11 cellular contexts compared by ENCODE assay signal in genomic region chr4:128355301-128355700, GRCh38.
DNase-seq lines count a peak whose midpoint lies in the region; ATAC-seq and TF ChIP-seq lines count a peak whose summit lies in the region.
"Had no signal": no experiment of that assay in that cellular context is flagged by ENCODE, and none has a peak within 500 bp of the region (broad histone marks: within the 10 kb centered on the region; RNA-seq: fewer than 3 reads in every experiment).

No MANE protein-coding gene starts in this region.

- TF ChIP-seq CTCF in H9 (conservative IDR thresholded peaks at IDR 0.05) (no peak), Panc1 (IDR thresholded peaks at IDR 0.05) (no peak)

- H3K4ac ChIP-seq in H9 (ENCODE audit: low read depth, low read length): no peak overlapping the region

- peak overlapping the region; percentile 68 for H4K5ac ChIP-seq in H9 (ENCODE audit: insufficient read length, low read depth, low read length)

- H4K20me1 ChIP-seq in H9 (ENCODE audit: control insufficient read depth, insufficient read depth, insufficient read length): no peaks in the 10 kb centered on the region

- peak overlapping the region in 1 of 3 experiments; percentile 67; a peak in 1 of 7 replicates for H3K27ac Mint-ChIP-seq in H9
- no peak overlapping the region for H3K27ac Mint-ChIP-seq in activated T-helper 1 cell treated with anti-CD3 and anti-CD28 coated beads, Interleukin-12 subunit alpha, Interleukin-12 subunit beta, Interleukin-2, Interleukin-4 antibody, amounts not matched to agents 30 ng/mL and 10 ng/mL and 1 ng/mL, durations not matched to agents 14 hours and 24 hours and 36 hours

- H3K9ac ChIP-seq in H9 (ENCODE audit: extremely low read depth, insufficient read length, low read length): no peak overlapping the region

- peaks cover 2 to 9% (median 4%) of the 10 kb centered on the region in 3 experiments; a peak in 5 of 7 replicates for H3K36me3 Mint-ChIP-seq in H9 (ENCODE audit: insufficient read depth in 1 of 3, low read depth in 3 of 3)
- H3K36me3 Mint-ChIP-seq in activated T-helper 1 cell treated with anti-CD3 and anti-CD28 coated beads, Interleukin-12 subunit alpha, Interleukin-12 subunit beta, Interleukin-2, Interleukin-4 antibody, amounts not matched to agents 30 ng/mL and 10 ng/mL and 1 ng/mL, durations not matched to agents 14 hours and 24 hours and 36 hours (ENCODE audit: low read depth): no peaks in the 10 kb centered on the region

- H4K8ac ChIP-seq in H9 (replicated peaks; ENCODE audit: insufficient read length, low read depth, low read length): no peak overlapping the region

- no peak overlapping the region for H3K4me3 ChIP-seq in Panc1 (ENCODE audit: low read depth in 2 of 2, low read length in 2 of 2)
- no peak overlapping the region for H3K4me3 ChIP-seq in effector memory CD4-positive, alpha-beta T cell (ENCODE audit: insufficient read depth, low read depth, low read length, poor library complexity, severe bottlenecking)

- no peak overlapping the region for H2AK5ac ChIP-seq in H9 (ENCODE audit: insufficient read length, low read length)

- H3T11ph ChIP-seq in H9 (ENCODE audit: low read length): no peak overlapping the region

- CTCF ChIA-PET in Panc1 (lab: Charles Lee): no interaction called here

- peaks cover 0 to 4% of the 10 kb centered on the region in 2 experiments; a peak in 2 of 5 replicates for H3K9me3 Mint-ChIP-seq in H9
- H3K9me3 Mint-ChIP-seq in activated T-helper 1 cell treated with anti-CD3 and anti-CD28 coated beads, Interleukin-12 subunit alpha, Interleukin-12 subunit beta, Interleukin-2, Interleukin-4 antibody, amounts not matched to agents 30 ng/mL and 10 ng/mL and 1 ng/mL, durations not matched to agents 14 hours and 24 hours and 36 hours: no peaks in the 10 kb centered on the region

- H3K27ac ChIP-seq in H9 (ENCODE audit: insufficient read length, low read depth, low read length) (no peak overlapping the region), Panc1 (ENCODE audit: low read length) (peak overlapping the region; percentile 54), substantia nigra (ENCODE audit: low read depth, low read length, poor library complexity, severe bottlenecking) (no peak overlapping the region)
- H3K27ac ChIP-seq in effector memory CD4-positive, alpha-beta T cell (ENCODE audit: insufficient read depth, low read length, poor library complexity, severe bottlenecking): no peak overlapping the region

- no peak overlapping the region for H2AFZ ChIP-seq in H9 (ENCODE audit: low read length)

- H3K4me1 Mint-ChIP-seq in H9: peaks cover 19 to 21% of the 10 kb centered on the region in 2 experiments
- H3K4me1 Mint-ChIP-seq in activated T-helper 1 cell treated with anti-CD3 and anti-CD28 coated beads, Interleukin-12 subunit alpha, Interleukin-12 subunit beta, Interleukin-2, Interleukin-4 antibody, amounts not matched to agents 30 ng/mL and 10 ng/mL and 1 ng/mL, durations not matched to agents 14 hours and 24 hours and 36 hours (ENCODE audit: low read depth): no peaks in the 10 kb centered on the region

- no peak overlapping the region for H2BK120ac ChIP-seq in H9 (ENCODE audit: low read depth, low read length, poor library complexity, severe bottlenecking)

- no peaks in the 10 kb centered on the region for H3K79me2 ChIP-seq in H9 (ENCODE audit: insufficient read depth, low read length)

- H2BK20ac ChIP-seq in H9 (ENCODE audit: low read depth, low read length, poor library complexity, severe bottlenecking): no peak overlapping the region

- BruUV-seq in Panc1 (replicated peaks; lab: Mats Ljungman, UMichigan): no TSS peak

- POLR2A ChIA-PET in Panc1 (lab: Charles Lee): no interaction called here

- intact Hi-C loops in Panc1 (cut with micrococcal nuclease; ENCODE audit: unreplicated experiment): no loop called here
- intact Hi-C loops in activated T-helper 1 cell treated with anti-CD3 and anti-CD28 coated beads, Interleukin-12 subunit alpha, Interleukin-12 subunit beta, Interleukin-2, Interleukin-4 antibody, amounts not matched to agents 30 ng/mL and 10 ng/mL and 1 ng/mL, durations not matched to agents 14 hours and 24 hours and 36 hours (cut with micrococcal nuclease): loop anchor here (10.0 kb wide), 1 partner anchor 150 kb away; no protein-coding TSS in a partner anchor

- H3K27me3 Mint-ChIP-seq in H9 (ENCODE audit: low read depth): no peaks in the 10 kb centered on the region
- H3K27me3 Mint-ChIP-seq in activated T-helper 1 cell treated with anti-CD3 and anti-CD28 coated beads, Interleukin-12 subunit alpha, Interleukin-12 subunit beta, Interleukin-2, Interleukin-4 antibody, amounts not matched to agents 30 ng/mL and 10 ng/mL and 1 ng/mL, durations not matched to agents 14 hours and 24 hours and 36 hours (ENCODE audit: insufficient read depth): no peaks in the 10 kb centered on the region

- no peak overlapping the region for H2BK15ac ChIP-seq in H9 (ENCODE audit: low read depth, low read length)

- no peak overlapping the region for H4K91ac ChIP-seq in H9 (ENCODE audit: insufficient read length, low read depth, low read length)

- DNase-seq in EH (ENCODE audit: low read depth) (peak; percentile 56), H9 (no peak), Panc1 (ENCODE audit: low read depth, low spot score) (no peak), kidney glomerular epithelial cell (lab: John Stamatoyannopoulos, UW) (peak; percentile 95), substantia nigra (lab: John Stamatoyannopoulos, UW) (no peak)
- DNase-seq in effector memory CD4-positive, alpha-beta T cell: no peak
- no peak for DNase-seq in activated T-helper 1 cell treated with anti-CD3 and anti-CD28 coated beads, Interleukin-12 subunit alpha, Interleukin-12 subunit beta, Interleukin-2, Interleukin-4 antibody, amounts not matched to agents 30 ng/mL and 10 ng/mL and 1 ng/mL, durations not matched to agents 14 hours and 24 hours and 36 hours (ENCODE audit: low spot score)
- no peak for DNase-seq in effector CD4-positive, alpha-beta T cell
- DNase-seq: DMS79 treated with DMSO at 0.1 percent for 48 hours, NCI-H82 had no signal

- H3K27me3 ChIP-seq in H9 (ENCODE audit: insufficient read depth, low read length): no peaks in the 10 kb centered on the region
- H3K27me3 ChIP-seq in Panc1 (ENCODE audit: control insufficient read depth, insufficient read depth, low read length): no peaks in the 10 kb centered on the region
- no peaks in the 10 kb centered on the region for H3K27me3 ChIP-seq in effector memory CD4-positive, alpha-beta T cell (replicated peaks; ENCODE audit: control insufficient read depth, insufficient read depth, low read length, poor library complexity, severe bottlenecking)

- H3K4me1 ChIP-seq in H9 (ENCODE audit: insufficient read depth, low read length) (no peaks in the 10 kb centered on the region; the same call in 1 of the 2 replicates), Panc1 (ENCODE audit: control insufficient read depth, insufficient read depth, low read length) (peaks cover 7% of the 10 kb centered on the region)
- H3K4me1 ChIP-seq in effector memory CD4-positive, alpha-beta T cell (ENCODE audit: control insufficient read depth, insufficient read depth, low read length, poor library complexity, severe bottlenecking): no peaks in the 10 kb centered on the region

- no peak for ATAC-seq in Panc1
- ATAC-seq: esophagus mucosa had no signal

- no peaks in the 10 kb centered on the region for H3K9me3 ChIP-seq in H9 (ENCODE audit: control insufficient read depth, low read depth, low read length)
- no peaks in the 10 kb centered on the region for H3K9me3 ChIP-seq in Panc1 (ENCODE audit: control insufficient read depth, insufficient read depth, low read depth, low read length)
- no peaks in the 10 kb centered on the region for H3K9me3 ChIP-seq in effector memory CD4-positive, alpha-beta T cell (ENCODE audit: control insufficient read depth, low read length)

- no peak overlapping the region for H3K18ac ChIP-seq in H9 (ENCODE audit: insufficient read length, low read depth, low read length)

- in situ Hi-C loops in Panc1 (cut with HindIII; ENCODE audit: low pct_unique_long_range_greater_than_20kb, low sequenced_read_pairs): no loop called here

- no peaks in the 10 kb centered on the region for H3K36me3 ChIP-seq in Panc1 (ENCODE audit: control insufficient read depth, insufficient read depth, low read length)
- H3K36me3 ChIP-seq in effector memory CD4-positive, alpha-beta T cell (ENCODE audit: control insufficient read depth, insufficient read depth, low read length): no peaks in the 10 kb centered on the region

- no peak overlapping the region for H3K4me3 Mint-ChIP-seq in H9
- no peak overlapping the region for H3K4me3 Mint-ChIP-seq in activated T-helper 1 cell treated with anti-CD3 and anti-CD28 coated beads, Interleukin-12 subunit alpha, Interleukin-12 subunit beta, Interleukin-2, Interleukin-4 antibody, amounts not matched to agents 30 ng/mL and 10 ng/mL and 1 ng/mL, durations not matched to agents 14 hours and 24 hours and 36 hours

- peak overlapping the region; percentile 56 for H2BK5ac ChIP-seq in H9 (ENCODE audit: insufficient read length, low read length)

- H3K4me2 ChIP-seq in H9 (ENCODE audit: insufficient read depth, insufficient read length, low read length): no peak overlapping the region

- no peak overlapping the region for H3K23ac ChIP-seq in H9 (ENCODE audit: insufficient read length, low read depth, low read length)

- no peaks in the 10 kb centered on the region for H3K79me1 ChIP-seq in H9 (ENCODE audit: insufficient read depth, low read depth, low read length, poor library complexity, severe bottlenecking)

- H3K56ac ChIP-seq in H9 (ENCODE audit: insufficient read length, low read depth, low read length): no peak overlapping the region

- H2BK12ac ChIP-seq in H9 (ENCODE audit: insufficient read length, low read depth, low read length): no peak overlapping the region

- no peaks in the 10 kb centered on the region for H3K23me2 ChIP-seq in H9 (ENCODE audit: insufficient read length, low read depth, low read length, poor library complexity, severe bottlenecking)

- no CpG with 5 or more reads among the region's 4 CpGs for WGBS in H9 (ENCODE audit: extremely low coverage, insufficient read length, low lambda C conversion rate)

- no peak overlapping the region for H3K14ac ChIP-seq in H9 (ENCODE audit: insufficient read depth, low read length)

Comparison
In these comparisons a context has a peak if more than half of its experiments do, and no peak if none do; other contexts are left out.
1. DNase-seq: peak in EH (single experiment) and kidney glomerular epithelial cell (single experiment); none in H9 (single experiment), Panc1 (single experiment), substantia nigra (0 of 49), effector memory CD4-positive, alpha-beta T cell (0 of 3), activated T-helper 1 cell treated with anti-CD3 and anti-CD28 coated beads, Interleukin-12 subunit alpha, Interleukin-12 subunit beta, Interleukin-2, Interleukin-4 antibody, amounts not matched to agents 30 ng/mL and 10 ng/mL and 1 ng/mL, durations not matched to agents 14 hours and 24 hours and 36 hours (single experiment) and effector CD4-positive, alpha-beta T cell (single experiment).